In the genomic region with DNA sequence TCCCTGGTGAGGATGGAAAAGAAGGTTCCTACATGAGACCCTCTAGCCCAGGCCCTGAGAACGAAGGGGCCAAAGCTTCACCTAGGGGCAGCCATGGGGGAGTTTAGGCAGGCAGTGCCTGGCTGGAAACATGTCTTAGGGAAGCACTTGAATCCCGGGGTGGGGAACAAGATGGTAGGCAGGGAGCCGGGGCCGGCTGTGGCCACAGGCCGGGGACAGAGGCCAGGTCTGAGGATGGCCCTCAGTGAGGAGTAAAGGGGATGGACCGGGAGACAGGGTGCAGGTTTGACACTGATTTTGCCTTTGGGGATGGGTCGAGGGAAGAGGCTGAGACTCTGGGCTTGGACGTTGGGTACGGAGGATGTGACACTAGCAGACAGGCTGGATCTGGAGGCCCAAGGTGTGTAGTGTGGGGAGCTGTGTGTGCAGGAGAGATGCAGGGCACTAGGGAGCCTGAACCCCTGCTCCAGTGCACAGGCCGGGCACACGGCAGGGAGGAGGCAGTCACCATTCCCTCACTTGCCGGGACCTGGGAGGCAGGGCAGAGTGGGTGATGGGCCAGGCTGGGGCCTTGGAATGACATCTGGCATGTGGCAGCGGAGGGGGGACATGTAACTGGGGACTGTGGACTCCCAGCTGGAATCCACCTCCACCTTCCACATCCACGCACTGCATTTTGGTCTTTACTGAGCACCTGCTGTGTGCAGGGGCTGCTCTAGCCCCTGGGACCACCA, we compare ENCODE assay signal across 36 cellular contexts. TPM values are rescaled to one million over a fixed set of nuclear protein-coding genes. Genes with fewer than 3 reads are reported as not detected.
"Had no signal": no experiment of that assay in that cellular context is flagged by ENCODE, and none has a peak within 500 bp of the region (broad histone marks: within the 10 kb centered on the region; RNA-seq: fewer than 3 reads in every experiment).

No MANE protein-coding gene starts in this region.

- H3K9me3 Mint-ChIP-seq: activated B cell treated with CpG ODN at 0.5 μM for 24 hours; activated CD4-positive, alpha-beta memory T cell treated with anti-CD3 and anti-CD28 coated beads for 36 hours; activated naive CD4-positive, alpha-beta T cell treated with anti-CD3 and anti-CD28 coated beads for 36 hours; activated naive CD4-positive, alpha-beta T cell treated with anti-CD3 and anti-CD28 coated beads, Interleukin-2, amount 50 U/mL, for 72 hours; activated T-cell treated with anti-CD3 and anti-CD28 coated beads, Interleukin-2, amount 50 U/mL, for 4 hours; activated T-helper 1 cell treated with anti-CD3 and anti-CD28 coated beads, Interleukin-12 subunit alpha, Interleukin-12 subunit beta, Interleukin-2, Interleukin-4 antibody, amounts not matched to agents 30 ng/mL and 10 ng/mL and 1 ng/mL, durations not matched to agents 14 hours and 24 hours and 36 hours; central memory CD8-positive, alpha-beta T cell; T-cell had no signal

- ATAC-seq: activated naive CD4-positive, alpha-beta T cell treated with anti-CD3 and anti-CD28 coated beads, Interleukin-2, amount 50 U/mL, for 72 hours; activated T-cell treated with anti-CD3 and anti-CD28 coated beads, Interleukin-2, amount 50 U/mL, for 4 hours; PC-3; SK-N-SH treated with all-trans-retinoic acid at 6 μM for 48 hours; T-cell had no signal

- H3K27ac Mint-ChIP-seq: activated B cell treated with CpG ODN at 0.5 μM for 24 hours; activated CD4-positive, alpha-beta memory T cell treated with anti-CD3 and anti-CD28 coated beads for 36 hours; activated naive CD4-positive, alpha-beta T cell treated with anti-CD3 and anti-CD28 coated beads for 36 hours; activated naive CD4-positive, alpha-beta T cell treated with anti-CD3 and anti-CD28 coated beads, Interleukin-2, amount 50 U/mL, for 72 hours; activated T-helper 1 cell treated with anti-CD3 and anti-CD28 coated beads, Interleukin-12 subunit alpha, Interleukin-12 subunit beta, Interleukin-2, Interleukin-4 antibody, amounts not matched to agents 30 ng/mL and 10 ng/mL and 1 ng/mL, durations not matched to agents 14 hours and 24 hours and 36 hours; T-cell had no signal

- H3K27ac ChIP-seq: adrenal gland, brain microvascular endothelial cell, cardiac muscle cell, Peyer's patch, VCaP had no signal

- H3K27me3 Mint-ChIP-seq: central memory CD8-positive, alpha-beta T cell; T-cell had no signal

- H3K36me3 Mint-ChIP-seq: activated CD4-positive, alpha-beta memory T cell treated with anti-CD3 and anti-CD28 coated beads for 36 hours; activated naive CD4-positive, alpha-beta T cell treated with anti-CD3 and anti-CD28 coated beads, Interleukin-2, amount 50 U/mL, for 72 hours; T-cell had no signal

- H3K4me3 Mint-ChIP-seq: activated B cell treated with CpG ODN at 0.5 μM for 24 hours; activated CD4-positive, alpha-beta memory T cell treated with anti-CD3 and anti-CD28 coated beads for 36 hours; activated naive CD4-positive, alpha-beta T cell treated with anti-CD3 and anti-CD28 coated beads for 36 hours; activated T-cell treated with anti-CD3 and anti-CD28 coated beads, Interleukin-2, amount 50 U/mL, for 4 hours; activated T-helper 1 cell treated with anti-CD3 and anti-CD28 coated beads, Interleukin-12 subunit alpha, Interleukin-12 subunit beta, Interleukin-2, Interleukin-4 antibody, amounts not matched to agents 30 ng/mL and 10 ng/mL and 1 ng/mL, durations not matched to agents 14 hours and 24 hours and 36 hours; central memory CD8-positive, alpha-beta T cell; T-cell had no signal

- DNase-seq: activated B cell treated with CpG ODN at 0.5 μM for 24 hours; activated CD4-positive, alpha-beta memory T cell treated with anti-CD3 and anti-CD28 coated beads for 36 hours; activated CD4-positive, alpha-beta T cell treated with anti-CD3 and anti-CD28 coated beads for 4 hours; activated CD4-positive, alpha-beta T cell treated with anti-CD3 and anti-CD28 coated beads, Interleukin-2, amount 50 U/mL, for 1 hour; activated CD4-positive, CD25-positive, alpha-beta regulatory T cell treated with anti-CD3 and anti-CD28 coated beads, Interleukin-2, amount 50 U/mL, for 72 hours; activated CD8-positive, alpha-beta memory T cell treated with anti-CD3 and anti-CD28 coated beads, Interleukin-2, amount 50 U/mL, for 4 hours; activated gamma-delta T cell treated with Interleukin-2 at 50 U/mL for 16 hours; activated naive CD4-positive, alpha-beta T cell treated with anti-CD3 and anti-CD28 coated beads for 36 hours; activated T-cell treated with anti-CD3 and anti-CD28 coated beads for 4 hours; activated T-cell treated with anti-CD3 and anti-CD28 coated beads, Interleukin-2, amount 50 U/mL, for 4 hours; anterior cingulate cortex; brain microvascular endothelial cell; NCI-H1092 treated with DMSO at 0.1 percent for 48 hours; NCI-H1417; NCI-H187 treated with DMSO at 0.1 percent for 48 hours; NCI-H2081; NCI-H2171 treated with DMSO at 0.1 percent for 48 hours; NCI-H345; NCI-H510A; NCI-H526; NCI-H748 treated with DMSO at 0.1 percent for 48 hours; NK-92 treated with Interleukin-12 subunit alpha and Interleukin-12 subunit beta, amount 100 ng/mL, for 24 hours; PC-3; Peyer's patch; RPMI8226; SHP77 treated with DMSO at 0.1 percent for 48 hours; T-cell; T-helper 2 cell; T-helper 9 cell had no signal

RNA-seq across cellular contexts. Expression of gene RTN4R, which starts 6.1 kb away (rescaled TPM):
- total RNA-seq: activated B cell treated with CpG ODN at 0.5 μM for 24 hours had no signal
